9 cellular contexts compared by ENCODE assay signal in genomic region chr12:108468149-108468968, GRCh38. TPM values are rescaled to one million over a fixed set of nuclear protein-coding genes. Genes with fewer than 3 reads are reported as not detected.
DNase-seq lines count a peak whose midpoint lies in the region; ATAC-seq and TF ChIP-seq lines count a peak whose summit lies in the region.
"Had no signal": no experiment of that assay in that cellular context is flagged by ENCODE, and none has a peak within 500 bp of the region (broad histone marks: within the 10 kb centered on the region; RNA-seq: fewer than 3 reads in every experiment).

No MANE protein-coding gene starts in this region.

- H3K4me1 ChIP-seq in Karpas-422 (ENCODE audit: low read length) (no peaks in the 10 kb centered on the region), liver (ENCODE audit: control insufficient read depth in 4 of 4, insufficient read depth in 4 of 4, low read length in 3 of 4) (no peaks in the 10 kb centered on the region)

- no peaks in the 10 kb centered on the region for H4K20me1 ChIP-seq in Karpas-422 (ENCODE audit: insufficient read depth, low read depth, low read length)

- H3K27me3 ChIP-seq in Karpas-422 (ENCODE audit: low read length) (no peaks in the 10 kb centered on the region), liver (ENCODE audit: control insufficient read depth in 4 of 4, insufficient read depth in 4 of 4, low read length in 3 of 4) (peaks cover 0 to 4% (median 2%) of the 10 kb centered on the region in 4 donors)

- 35% methylated on average over 7 of the region's 7 CpGs for WGBS in liver

- H3K9me2 ChIP-seq in Karpas-422 (replicated peaks; ENCODE audit: insufficient read depth, low read length), result no peaks in the 10 kb centered on the region

- no peaks in the 10 kb centered on the region for H3K79me2 ChIP-seq in Karpas-422 (ENCODE audit: low read length)

- no peak for TF ChIP-seq CTCF in liver (IDR thresholded peaks at IDR 0.05; ENCODE audit: low read depth, low read length, missing input control)

- no peaks in the 10 kb centered on the region for H3K36me3 ChIP-seq in Karpas-422 (ENCODE audit: insufficient read depth, low read length)
- H3K36me3 ChIP-seq in liver (ENCODE audit: control insufficient read depth in 4 of 4, insufficient read depth in 3 of 4, low read depth in 1 of 4, low read length in 3 of 4), result no peaks in the 10 kb centered on the region

- DNase-seq in DMS 273 (lab: John Stamatoyannopoulos, UW; ENCODE audit: unreplicated experiment) (peak; percentile 47), DMS 273 treated with DMSO at 0.1 percent for 48 hours (lab: John Stamatoyannopoulos, UW) (no peak), Karpas-422 (peak; percentile 80), T47D (ENCODE audit: low read depth in 1 of 2, low spot score in 1 of 2) (peak; percentile 66 to 80), NCI-H345 (lab: John Stamatoyannopoulos, UW) (no peak)
- no peak for DNase-seq in stimulated activated CD4-positive, alpha-beta T cell treated with anti-CD3 and anti-CD28 coated beads, Interleukin-2, amount 100 ng/mL, for 24 hours

- no peak for TF ChIP-seq RAD21 in liver (IDR thresholded peaks at IDR 0.05)

- in situ Hi-C loops in T47D (cut with HindIII; ENCODE audit: low pct_unique_long_range_greater_than_20kb, low sequenced_read_pairs), result no loop called here

- no peak overlapping the region for H2AFZ ChIP-seq in Karpas-422 (ENCODE audit: low read length)

- no peak overlapping the region for H3K9ac ChIP-seq in Karpas-422 (ENCODE audit: low read length)
- no peak overlapping the region for H3K9ac ChIP-seq in liver (ENCODE audit: low read depth in 1 of 2, low read length in 2 of 2)

- H3K4me3 ChIP-seq in Karpas-422 (ENCODE audit: low read length) (no peak overlapping the region), liver (ENCODE audit: low read depth in 1 of 3, low read length in 3 of 3) (no peak overlapping the region)

- no peak overlapping the region for H3K4me2 ChIP-seq in Karpas-422 (ENCODE audit: low read depth, low read length, poor library complexity, severe bottlenecking)

- ATAC-seq in HG02870 (IDR thresholded peaks at IDR 0.05; ENCODE audit: unreplicated experiment), result no peak

- H3K9me3 ChIP-seq in Karpas-422 (ENCODE audit: low read length) (no peaks in the 10 kb centered on the region), liver (ENCODE audit: control insufficient read depth in 4 of 4, low read length in 3 of 4) (no peaks in the 10 kb centered on the region)

- H3K27ac ChIP-seq in Karpas-422 (ENCODE audit: low read length) (no peak overlapping the region), liver (ENCODE audit: low read depth in 1 of 2, low read length in 2 of 2) (no peak overlapping the region)
- H3K27ac ChIP-seq: 22Rv1 had no signal

TF ChIP-seq in liver, 16 proteins besides CTCF, POLR2A, EP300 and RAD21:
- TF ChIP-seq HNF4G (IDR thresholded peaks at IDR 0.05) (no peak), TAF1 (conservative IDR thresholded peaks at IDR 0.05) (no peak), NR2F2 (IDR thresholded peaks at IDR 0.05) (no peak), YY1 (IDR thresholded peaks at IDR 0.05) (no peak), REST (IDR thresholded peaks at IDR 0.05) (peak; percentile 99)

RNA-seq across cellular contexts. Expression of gene FICD, which starts 46.7 kb away (rescaled TPM):
- total RNA-seq in Karpas-422 (2014; rRNA removed; shearing (Covaris generic); ENCODE audit: low replicate concordance), result 4.0 and 5.5 TPM in 2 replicates
- 10 to 100 TPM in 1 of 2 donors, 1 to 10 TPM in 1; 3.6 to 20.9 TPM for total RNA-seq in liver
- 1 to 10 TPM; 4.1 to 9.0 TPM for polyA plus RNA-seq in liver

Comparison
In these comparisons a context has a peak if more than half of its experiments do, and no peak if none do; other contexts are left out.
1. DNase-seq: peak in DMS 273 (single experiment), Karpas-422 (single experiment) and T47D (2 of 2); none in DMS 273 treated with DMSO at 0.1 percent for 48 hours (single experiment), NCI-H345 (single experiment) and stimulated activated CD4-positive, alpha-beta T cell treated with anti-CD3 and anti-CD28 coated beads, Interleukin-2, amount 100 ng/mL, for 24 hours (0 of 2).